ENCODE assay signal across 8 cellular contexts in genomic region chr6:116251568-116252384, GRCh38. TPM values are rescaled to one million over a fixed set of nuclear protein-coding genes. Genes with fewer than 3 reads are reported as not detected.
DNase-seq lines count a peak whose midpoint lies in the region; ATAC-seq and TF ChIP-seq lines count a peak whose summit lies in the region.

No MANE protein-coding gene starts in this region.

- no peaks in the 10 kb centered on the region for H3K9me2 ChIP-seq in DOHH2 (replicated peaks; ENCODE audit: control insufficient read depth, low read length)

- no peaks in the 10 kb centered on the region for H3K27me3 Mint-ChIP-seq in nephron (ENCODE audit: low read depth)

- intact Hi-C loops in dorsolateral prefrontal cortex (cut with DNase I) = loop anchor here in 1 of 2 donors (2.0 kb wide), 1 partner anchor 23 kb away; no protein-coding TSS in a partner anchor

- H3K4me3 ChIP-seq in DOHH2 (ENCODE audit: low read length) (peak overlapping the region; percentile 92), NB4 (ENCODE audit: low read depth, low read length) (peak overlapping the region; percentile 27), dorsolateral prefrontal cortex (peak overlapping the region in 58 of 59 donors; percentile 8 to 100 (median 94))

- no peak for TF ChIP-seq POLR2A in NB4 (IDR thresholded peaks at IDR 0.05; ENCODE audit: extremely low read depth, insufficient read length)

- no peaks in the 10 kb centered on the region; the same call in 1 of the 2 replicates for H3F3A ChIP-seq in DOHH2 (ENCODE audit: control insufficient read depth, insufficient read depth)

- H3K27ac ChIP-seq in DOHH2 (ENCODE audit: low read depth, low read length) (no peak overlapping the region), dorsolateral prefrontal cortex (peak overlapping the region in 34 of 59 donors; percentile 3 to 91 (median 36))

- no peak for TF ChIP-seq CTCF in DOHH2 (IDR thresholded peaks at IDR 0.05; ENCODE audit: low read depth, low read length, poor library complexity, severe bottlenecking)
- no peak for TF ChIP-seq CTCF in NB4 (IDR thresholded peaks at IDR 0.05; ENCODE audit: low read depth, low read length)
- no peak for TF ChIP-seq CTCF in dorsolateral prefrontal cortex (IDR thresholded peaks at IDR 0.05 in 54 of 56, conservative IDR thresholded peaks at IDR 0.05 in 2 of 56; ENCODE audit: low read depth in 1 of 56, partially characterized antibody in 56 of 56)
- no peak for TF ChIP-seq CTCF in nephron (IDR thresholded peaks at IDR 0.05; ENCODE audit: unreplicated experiment in 3 of 3)

- peaks cover 26% of the 10 kb centered on the region for H3K36me3 Mint-ChIP-seq in nephron (ENCODE audit: low read depth)

- H3K79me2 ChIP-seq in DOHH2 (ENCODE audit: control insufficient read depth, low read length) = peaks cover 55% of the 10 kb centered on the region

- DNase-seq in NB4 (ENCODE audit: low read depth) (no peak), dorsolateral prefrontal cortex (no peak), NCI-H2171 (lab: John Stamatoyannopoulos, UW) (no peak), anterior cingulate cortex (lab: John Stamatoyannopoulos, UW) (no peak)

- no peaks in the 10 kb centered on the region for H3K9me3 Mint-ChIP-seq in nephron

- peak overlapping the region in 2 of 3 experiments; percentile 60 to 84 for H3K27ac Mint-ChIP-seq in nephron

- ATAC-seq in GM19463 (IDR thresholded peaks at IDR 0.05; ENCODE audit: unreplicated experiment) (no peak), GM18861 (IDR thresholded peaks at IDR 0.05; ENCODE audit: unreplicated experiment) (no peak)

- H3K9me3 ChIP-seq in DOHH2 (ENCODE audit: control insufficient read depth, insufficient read depth, low read length) = no peaks in the 10 kb centered on the region

- H3K4me3 Mint-ChIP-seq in nephron = no peak overlapping the region

- no peaks in the 10 kb centered on the region for H4K20me1 ChIP-seq in DOHH2 (ENCODE audit: control insufficient read depth, insufficient read depth, low read depth, low read length)

- peaks cover 46% of the 10 kb centered on the region for H3K4me1 ChIP-seq in DOHH2 (ENCODE audit: control insufficient read depth, low read length)

- H3K27me3 ChIP-seq in DOHH2 (ENCODE audit: control insufficient read depth, low read length) (no peaks in the 10 kb centered on the region), dorsolateral prefrontal cortex (no peaks in the 10 kb centered on the region)

- peaks cover 19% of the 10 kb centered on the region for H3K36me3 ChIP-seq in DOHH2 (ENCODE audit: control insufficient read depth, low read length)

- peak overlapping the region; percentile 92 for H3K4me2 ChIP-seq in DOHH2 (ENCODE audit: low read length)

- peaks cover 8% of the 10 kb centered on the region for H3K4me1 Mint-ChIP-seq in nephron

RNA-seq across cellular contexts. Expression of gene TSPYL4, which starts 2.1 kb away (rescaled TPM):
- total RNA-seq in dorsolateral prefrontal cortex = 100 to 1,000 TPM in 113 of 120 experiments, 10 to 100 TPM in 7; 69.8 to 228 (median 162) TPM

RNA-seq across cellular contexts. Expression of gene TSPYL1, which starts 28.0 kb away (rescaled TPM):
- total RNA-seq in dorsolateral prefrontal cortex = 100 to 1,000 TPM; 121 to 538 (median 358) TPM

Comparison
In these comparisons a context has a peak if more than half of its experiments do, and no peak if none do; other contexts are left out.
1. H3K4me3 ChIP-seq: peak in every context shown above with its lines; median percentile 94 in dorsolateral prefrontal cortex; 92 in DOHH2; 27 in NB4.